In the genomic region with DNA sequence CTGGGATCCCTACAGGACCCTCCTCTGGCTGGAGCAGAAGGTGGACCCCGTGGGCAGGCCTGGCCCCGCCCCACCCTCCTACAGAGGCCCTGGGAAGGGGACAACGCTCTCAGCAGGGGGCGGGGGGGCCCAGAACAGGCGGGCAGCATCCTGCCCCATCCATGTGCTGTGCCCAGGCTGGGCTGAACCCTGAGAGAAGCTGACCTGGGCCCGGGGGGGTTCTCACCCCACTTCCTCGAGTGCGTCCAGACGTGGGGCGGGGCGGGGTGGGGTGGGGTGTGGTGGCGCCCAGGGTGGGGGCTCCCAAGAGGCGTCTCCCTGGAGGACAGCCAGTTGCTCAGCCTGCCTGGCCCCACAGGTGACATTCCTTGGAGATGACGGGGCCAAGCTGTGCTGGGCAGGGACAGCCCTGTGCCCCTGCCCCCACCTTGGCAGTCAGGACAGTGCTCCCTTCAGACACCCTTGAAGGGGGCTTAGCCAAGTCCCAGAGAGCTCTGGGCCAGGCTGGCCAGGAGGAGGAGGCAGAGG, we compare ENCODE assay signal across 8 cellular contexts. TPM values are rescaled to one million over a fixed set of nuclear protein-coding genes. Genes with fewer than 3 reads are reported as not detected.
DNase-seq lines count a peak whose midpoint lies in the region; ATAC-seq, FAIRE-seq and TF ChIP-seq lines count a peak whose summit lies in the region.

No MANE protein-coding gene starts in this region.

- peak overlapping the region; percentile 88 for H3K27ac Mint-ChIP-seq in mesothelial cell of epicardium

- 3% methylated on average over 3 of the region's 14 CpGs for WGBS in K562 (ENCODE audit: insufficient coverage, low coverage, missing lambda C conversion rate)

- H3K4me1 Mint-ChIP-seq in mesothelial cell of epicardium, result peaks cover 17% of the 10 kb centered on the region

- H3K4me3 ChIP-seq in K562, result peak overlapping the region; percentile 69
- no peak overlapping the region for H3K4me3 ChIP-seq in brain microvascular endothelial cell (ENCODE audit: low read depth, low read length)

- no peak for TF ChIP-seq EP300 in K562 (IDR thresholded peaks at IDR 0.05; ENCODE audit: low read length)

- no peaks in the 10 kb centered on the region for H3K9me3 Mint-ChIP-seq in mesothelial cell of epicardium

- in situ Hi-C loops in K562 (cut with MboI), result no loop called here
- in situ Hi-C loops in brain microvascular endothelial cell (cut with HindIII; ENCODE audit: low pct_ligation_motif_present, low sequenced_read_pairs), result no loop called here

- CTCF ChIA-PET in K562 (lab: Yijun Ruan, JAX; ENCODE audit: low intra/inter-chr PET ratio), result interaction anchor here (0.6 kb wide), 1 partner anchor 83 kb away, joined by 3 read pairs; no protein-coding TSS in a partner anchor

- H3K27me3 Mint-ChIP-seq in mesothelial cell of epicardium (ENCODE audit: low read depth), result no peaks in the 10 kb centered on the region

- H3K27ac ChIP-seq in K562 (ENCODE audit: extremely low read depth, low read depth, low read length), result peak overlapping the region; percentile 95
- no peak overlapping the region for H3K27ac ChIP-seq in brain microvascular endothelial cell

- H2AFZ ChIP-seq in K562 (ENCODE audit: low read depth, low read length), result peak overlapping the region; percentile 23; the same call in 1 of the 2 replicates

- peaks cover 35 to 87% of the 10 kb centered on the region in 2 experiments for H3K4me1 ChIP-seq in K562 (replicated peaks in 1 of 2; ENCODE audit: control insufficient read depth in 2 of 2, insufficient read depth in 2 of 2, low read length in 2 of 2)

- no peaks in the 10 kb centered on the region for H4K20me1 ChIP-seq in K562 (replicated peaks; ENCODE audit: control insufficient read depth, insufficient read depth, low read length)

- FAIRE-seq in K562 (lab: Jason Lieb, UNC) (no peak), HTR-8/SVneo (lab: Jason Lieb, UNC) (no peak)

- ATAC-seq in GM18511 (IDR thresholded peaks at IDR 0.05; ENCODE audit: unreplicated experiment) (peak; percentile 27), HG03442 (IDR thresholded peaks at IDR 0.05; ENCODE audit: unreplicated experiment) (peak; percentile 11), K562 (peak; percentile 24), HG02623 (IDR thresholded peaks at IDR 0.05; ENCODE audit: unreplicated experiment) (no peak)

- TF ChIP-seq CTCF in K562 (IDR thresholded peaks at IDR 0.05 in 2 of 3, conservative IDR thresholded peaks at IDR 0.05 in 1 of 3; ENCODE audit: insufficient read depth in 2 of 3, low read depth in 1 of 3, low read length in 3 of 3) (no peak), mesothelial cell of epicardium (IDR thresholded peaks at IDR 0.05; ENCODE audit: unreplicated experiment) (no peak), brain microvascular endothelial cell (IDR thresholded peaks at IDR 0.05; ENCODE audit: low read depth, low read length, missing control alignments) (no peak)

- no peak for TF ChIP-seq POLR2A in K562 (conservative IDR thresholded peaks at IDR 0.05)

- peak; percentile 74 to 81 (median 80) for DNase-seq in K562 (ENCODE audit: extremely low read depth in 1 of 4, low spot score in 3 of 4)
- DNase-seq in mesothelial cell of epicardium (ENCODE audit: low spot score in 2 of 2, unreplicated experiment in 2 of 2), result no peak
- no peak for DNase-seq in HTR-8/SVneo (ENCODE audit: insufficient read length, low spot score)
- no peak for DNase-seq in brain microvascular endothelial cell
- no peak for DNase-seq in occipital lobe (lab: John Stamatoyannopoulos, UW)

- peak overlapping the region; percentile 99 for H3K4me2 ChIP-seq in K562 (ENCODE audit: insufficient read depth, low read length)

- peaks cover 52% of the 10 kb centered on the region for H3K79me2 ChIP-seq in K562 (ENCODE audit: control insufficient read depth, insufficient read depth, low read length)

- intact Hi-C loops in K562 (cut with micrococcal nuclease), result loop anchor here (5.0 kb wide), 2 partner anchors 67 to 82 kb away; a partner anchor contains a TSS

- POLR2A ChIA-PET in K562 (lab: Yijun Ruan, JAX), result interaction anchor here (0.6 to 8.5 kb wide), 17 partner anchors 10 to 91 kb away, joined by 3 to 145 read pairs (median 4); a partner anchor contains a TSS

- peaks cover 13% of the 10 kb centered on the region for H3K36me3 Mint-ChIP-seq in mesothelial cell of epicardium

- peak overlapping the region; percentile 95 to 98 for H3K9ac ChIP-seq in K562 (ENCODE audit: insufficient read depth in 1 of 2, low read depth in 2 of 2, low read length in 2 of 2)

- H3K36me3 ChIP-seq in K562 (ENCODE audit: control insufficient read depth, insufficient read depth, low read length) (peaks cover 64% of the 10 kb centered on the region), brain microvascular endothelial cell (replicated peaks) (peaks cover 37% of the 10 kb centered on the region)

- no peaks in the 10 kb centered on the region for H3K9me3 ChIP-seq in K562 (replicated peaks; ENCODE audit: control insufficient read depth, insufficient read depth, low read depth, low read length)

- no TSS peak for BruUV-seq in K562 (replicated peaks; lab: Mats Ljungman, UMichigan)

- no peak overlapping the region for H3K4me3 Mint-ChIP-seq in mesothelial cell of epicardium

- no peaks in the 10 kb centered on the region for H3K27me3 ChIP-seq in K562 (ENCODE audit: control insufficient read depth in 2 of 2, insufficient read depth in 2 of 2, low read length in 2 of 2)
- H3K27me3 ChIP-seq in brain microvascular endothelial cell (replicated peaks), result no peaks in the 10 kb centered on the region

- no peaks in the 10 kb centered on the region for H3K9me1 ChIP-seq in K562 (ENCODE audit: control insufficient read depth, insufficient read depth, low read length)

- TF ChIP-seq RAD21 in K562 (CRISPR knock-in tag; conservative IDR thresholded peaks at IDR 0.05 in 1 of 2, IDR thresholded peaks at IDR 0.05 in 1 of 2), result no peak

RNA-seq across cellular contexts. Expression of a gene that starts 0.4 kb away (rescaled TPM):
- total RNA-seq in K562 (2011; cell fraction: chromatin; rRNA removed; ENCODE audit: low replicate concordance), result 235 and 813 TPM in 2 replicates
- total RNA-seq in K562 (2011; cell fraction: nucleolus; rRNA removed), result 592 and 605 TPM in 2 replicates
- total RNA-seq in K562 (2011; cell fraction: nucleoplasm; rRNA removed), result 287 and 294 TPM in 2 replicates
- 150 and 207 TPM in 2 replicates for total RNA-seq in K562 (2014; rRNA removed)
- 22.9 and 31.6 TPM in 2 replicates for total RNA-seq in K562 (2014; rRNA removed; fragmentation: Illumina TruSeq; extraction: Trizol)
- total RNA-seq in K562 (2015; rRNA removed; fragmentation: Illumina TruSeq; extraction: Trizol), result 74.2 and 74.8 TPM in 2 replicates
- 222 and 244 TPM in 2 replicates for total RNA-seq in K562 (2021)
- 69.2 and 129 TPM in 2 replicates for polyA plus RNA-seq in K562 (2011; rRNA removed)
- 51.7 and 114 TPM in 2 replicates for polyA plus RNA-seq in K562 (2011; cell fraction: cytosol; rRNA removed)
- 454 and 648 TPM in 2 replicates for polyA plus RNA-seq in K562 (2011; cell fraction: nucleus; rRNA removed)
- polyA plus RNA-seq in K562 (2012), result 163 and 235 TPM in 2 replicates
- polyA plus RNA-seq in K562 (2014; fragmentation: Illumina TruSeq; extraction: Trizol), result 66.9 and 108 TPM in 2 replicates
- 1 to 10 TPM in 1 of 2 experiments, under 1 TPM in 1; 0.86 to 1.9 TPM for polyA plus RNA-seq in K562 (2014; fragmentation: Nextera tagmentation; extraction: Ambion mirVana)
- 147 and 160 TPM in 2 replicates for polyA plus RNA-seq in K562 (2014; rRNA removed)
- polyA minus RNA-seq in K562 (2011; rRNA and poly(A)+ RNA removed), result 34.9 and 44.0 TPM in 2 replicates
- polyA minus RNA-seq in K562 (2011; cell fraction: cytosol; rRNA and poly(A)+ RNA removed), result 92.5 and 106 TPM in 2 replicates
- polyA minus RNA-seq in K562 (2011; cell fraction: nucleus; rRNA and poly(A)+ RNA removed), result 163 and 184 TPM in 2 replicates
- 6.0 to 7.7 TPM (median 6.8 TPM) in 3 replicates for total RNA-seq in mesothelial cell of epicardium
- total RNA-seq in occipital lobe, result 1.1 TPM

RNA-seq across cellular contexts. Expression of a gene that starts 10.5 kb away (rescaled TPM):
- 86.2 and 163 TPM in 2 replicates for total RNA-seq in K562 (2011; cell fraction: chromatin; rRNA removed; ENCODE audit: low replicate concordance)
- total RNA-seq in K562 (2011; cell fraction: nucleolus; rRNA removed), result 82.5 and 95.5 TPM in 2 replicates
- total RNA-seq in K562 (2011; cell fraction: nucleoplasm; rRNA removed), result 79.1 and 87.2 TPM in 2 replicates
- total RNA-seq in K562 (2014; rRNA removed) (25.2 and 35.8 TPM in 2 replicates), K562 (2014; rRNA removed; fragmentation: Illumina TruSeq; extraction: Trizol) (18.1 and 22.9 TPM in 2 replicates), K562 (2015; rRNA removed; fragmentation: Illumina TruSeq; extraction: Trizol) (13.8 and 16.2 TPM in 2 replicates), K562 (2021) (63.5 and 74.3 TPM in 2 replicates), mesothelial cell of epicardium (42.3 to 46.0 TPM (median 45.8 TPM) in 3 replicates), occipital lobe (25.9 TPM)
- polyA plus RNA-seq in K562 (2011; rRNA removed) (20.0 and 81.3 TPM in 2 replicates), K562 (2014; fragmentation: Illumina TruSeq; extraction: Trizol) (68.6 and 96.0 TPM in 2 replicates), K562 (2014; fragmentation: Nextera tagmentation; extraction: Ambion mirVana) (1 to 10 TPM; 2.2 to 3.7 TPM), K562 (2014; rRNA removed) (30.9 and 33.1 TPM in 2 replicates)
- polyA plus RNA-seq in K562 (2011; cell fraction: cytosol; rRNA removed), result 25.6 and 40.9 TPM in 2 replicates
- polyA plus RNA-seq in K562 (2011; cell fraction: nucleus; rRNA removed), result 60.4 and 70.3 TPM in 2 replicates
- polyA plus RNA-seq in K562 (2012), result 83.9 and 158 TPM in 2 replicates
- 25.4 and 47.1 TPM in 2 replicates for polyA minus RNA-seq in K562 (2011; rRNA and poly(A)+ RNA removed)
- 45.1 and 49.2 TPM in 2 replicates for polyA minus RNA-seq in K562 (2011; cell fraction: cytosol; rRNA and poly(A)+ RNA removed)
- polyA minus RNA-seq in K562 (2011; cell fraction: nucleus; rRNA and poly(A)+ RNA removed), result 30.4 and 43.1 TPM in 2 replicates

RNA-seq across cellular contexts. Expression of a gene that starts 33.8 kb away (rescaled TPM):
- 3.4 and 21.0 TPM in 2 replicates for total RNA-seq in K562 (2011; cell fraction: chromatin; rRNA removed; ENCODE audit: low replicate concordance)
- 13.6 and 18.0 TPM in 2 replicates for total RNA-seq in K562 (2011; cell fraction: nucleolus; rRNA removed)
- 5.5 and 10.1 TPM in 2 replicates for total RNA-seq in K562 (2011; cell fraction: nucleoplasm; rRNA removed)
- total RNA-seq in K562 (2014; rRNA removed) (4.0 and 4.6 TPM in 2 replicates), K562 (2014; rRNA removed; fragmentation: Illumina TruSeq; extraction: Trizol) (1.0 and 1.1 TPM in 2 replicates), K562 (2015; rRNA removed; fragmentation: Illumina TruSeq; extraction: Trizol) (3.9 and 4.3 TPM in 2 replicates), K562 (2021) (5.8 and 6.1 TPM in 2 replicates), mesothelial cell of epicardium (2.8 to 3.1 TPM (median 2.9 TPM) in 3 replicates), occipital lobe (12.3 TPM)
- polyA plus RNA-seq in K562 (2011; rRNA removed) (3.2 and 5.6 TPM in 2 replicates), K562 (2014; fragmentation: Illumina TruSeq; extraction: Trizol) (1.9 and 3.4 TPM in 2 replicates), K562 (2014; fragmentation: Nextera tagmentation; extraction: Ambion mirVana) (under 1 TPM; 0.56 to 0.63 TPM), K562 (2014; rRNA removed) (3.7 and 5.5 TPM in 2 replicates)
- polyA plus RNA-seq in K562 (2011; cell fraction: cytosol; rRNA removed), result 5.1 and 9.1 TPM in 2 replicates
- 15.5 and 18.6 TPM in 2 replicates for polyA plus RNA-seq in K562 (2011; cell fraction: nucleus; rRNA removed)
- 4.2 and 6.8 TPM in 2 replicates for polyA plus RNA-seq in K562 (2012)
- polyA minus RNA-seq in K562 (2011; rRNA and poly(A)+ RNA removed), result 1.9 and 2.6 TPM in 2 replicates
- 4.6 and 5.6 TPM in 2 replicates for polyA minus RNA-seq in K562 (2011; cell fraction: cytosol; rRNA and poly(A)+ RNA removed)
- 8.6 and 9.2 TPM in 2 replicates for polyA minus RNA-seq in K562 (2011; cell fraction: nucleus; rRNA and poly(A)+ RNA removed)

RNA-seq across cellular contexts. Expression of a gene that starts 52.2 kb away (rescaled TPM):
- total RNA-seq in K562 (2011; cell fraction: chromatin; rRNA removed; ENCODE audit: low replicate concordance), result 19.3 and 28.3 TPM in 2 replicates
- 19.3 and 26.6 TPM in 2 replicates for total RNA-seq in K562 (2011; cell fraction: nucleolus; rRNA removed)
- 25.9 and 39.3 TPM in 2 replicates for total RNA-seq in K562 (2011; cell fraction: nucleoplasm; rRNA removed)
- total RNA-seq in K562 (2014; rRNA removed) (34.3 and 47.5 TPM in 2 replicates), K562 (2014; rRNA removed; fragmentation: Illumina TruSeq; extraction: Trizol) (16.2 and 20.0 TPM in 2 replicates), K562 (2015; rRNA removed; fragmentation: Illumina TruSeq; extraction: Trizol) (26.6 and 28.2 TPM in 2 replicates), K562 (2021) (45.5 and 45.7 TPM in 2 replicates), mesothelial cell of epicardium (21.2 to 21.9 TPM (median 21.4 TPM) in 3 replicates), occipital lobe (11.9 TPM)
- polyA plus RNA-seq in K562 (2011; rRNA removed) (19.5 and 22.1 TPM in 2 replicates), K562 (2014; fragmentation: Illumina TruSeq; extraction: Trizol) (22.9 and 26.1 TPM in 2 replicates), K562 (2014; fragmentation: Nextera tagmentation; extraction: Ambion mirVana) (1 to 10 TPM; 2.8 to 5.8 TPM), K562 (2014; rRNA removed) (33.7 and 34.1 TPM in 2 replicates)
- polyA plus RNA-seq in K562 (2011; cell fraction: cytosol; rRNA removed), result 25.9 and 37.2 TPM in 2 replicates
- polyA plus RNA-seq in K562 (2011; cell fraction: nucleus; rRNA removed), result 20.7 and 27.8 TPM in 2 replicates
- 26.3 and 33.8 TPM in 2 replicates for polyA plus RNA-seq in K562 (2012)
- polyA minus RNA-seq in K562 (2011; rRNA and poly(A)+ RNA removed), result 6.3 and 7.0 TPM in 2 replicates
- 14.6 and 24.0 TPM in 2 replicates for polyA minus RNA-seq in K562 (2011; cell fraction: cytosol; rRNA and poly(A)+ RNA removed)
- polyA minus RNA-seq in K562 (2011; cell fraction: nucleus; rRNA and poly(A)+ RNA removed), result 6.7 and 8.7 TPM in 2 replicates

RNA-seq across cellular contexts. Expression of a gene that starts 60.0 kb away (rescaled TPM):
- total RNA-seq in K562 (2011; cell fraction: chromatin; rRNA removed; ENCODE audit: low replicate concordance), result 112 and 148 TPM in 2 replicates
- 60.9 and 67.9 TPM in 2 replicates for total RNA-seq in K562 (2011; cell fraction: nucleolus; rRNA removed)
- 116 and 161 TPM in 2 replicates for total RNA-seq in K562 (2011; cell fraction: nucleoplasm; rRNA removed)
- total RNA-seq in K562 (2014; rRNA removed) (12.8 and 16.0 TPM in 2 replicates), K562 (2014; rRNA removed; fragmentation: Illumina TruSeq; extraction: Trizol) (24.8 and 27.6 TPM in 2 replicates), K562 (2015; rRNA removed; fragmentation: Illumina TruSeq; extraction: Trizol) (25.8 and 27.7 TPM in 2 replicates), K562 (2021) (22.2 and 26.7 TPM in 2 replicates), mesothelial cell of epicardium (63.4 to 66.4 TPM (median 65.4 TPM) in 3 replicates), occipital lobe (29.2 TPM)
- polyA plus RNA-seq in K562 (2011; rRNA removed) (38.6 and 38.7 TPM in 2 replicates), K562 (2014; fragmentation: Illumina TruSeq; extraction: Trizol) (36.5 and 38.1 TPM in 2 replicates), K562 (2014; fragmentation: Nextera tagmentation; extraction: Ambion mirVana) (10 to 100 TPM; 13.7 to 18.8 TPM), K562 (2014; rRNA removed) (24.2 and 25.4 TPM in 2 replicates)
- 17.7 and 26.9 TPM in 2 replicates for polyA plus RNA-seq in K562 (2011; cell fraction: cytosol; rRNA removed)
- 31.3 and 35.3 TPM in 2 replicates for polyA plus RNA-seq in K562 (2011; cell fraction: nucleus; rRNA removed)
- 20.2 and 24.9 TPM in 2 replicates for polyA plus RNA-seq in K562 (2012)
- polyA minus RNA-seq in K562 (2011; rRNA and poly(A)+ RNA removed), result 25.3 and 43.9 TPM in 2 replicates
- polyA minus RNA-seq in K562 (2011; cell fraction: cytosol; rRNA and poly(A)+ RNA removed), result 6.6 and 14.4 TPM in 2 replicates
- polyA minus RNA-seq in K562 (2011; cell fraction: nucleus; rRNA and poly(A)+ RNA removed), result 17.8 and 34.1 TPM in 2 replicates

Comparison
In these comparisons a context has a peak if more than half of its experiments do, and no peak if none do; other contexts are left out.
1. DNase-seq: peak in K562 (4 of 4); none in mesothelial cell of epicardium (0 of 2), HTR-8/SVneo (single experiment), brain microvascular endothelial cell (single experiment) and occipital lobe (single experiment).